ENCODE assay signal across 8 cellular contexts in genomic region chr7:97971120-97971989, GRCh38. TPM values are rescaled to one million over a fixed set of nuclear protein-coding genes. Genes with fewer than 3 reads are reported as not detected.
A peak's percentile ranks its signal among the peaks of the same experiment; 100 is the strongest.
DNase-seq lines count a peak whose midpoint lies in the region; ATAC-seq and TF ChIP-seq lines count a peak whose summit lies in the region.

No MANE protein-coding gene starts in this region.

- no peaks in the 10 kb centered on the region for H3K9me2 ChIP-seq in GM23338 (ENCODE audit: insufficient read depth)
- no peaks in the 10 kb centered on the region for H3K9me2 ChIP-seq in neural cell (ENCODE audit: insufficient read depth, low read length)

- H3K9ac ChIP-seq in KMS-11 = peak overlapping the region; percentile 94
- H3K9ac ChIP-seq in fibroblast of lung (ENCODE audit: insufficient read depth, low read length) = peak overlapping the region; percentile 62
- H3K9ac ChIP-seq in neural cell (ENCODE audit: low read length) = peak overlapping the region; percentile 78

- H3K27me3 ChIP-seq in GM23338 (ENCODE audit: insufficient read depth) (no peaks in the 10 kb centered on the region), KMS-11 (ENCODE audit: insufficient read depth, low read depth) (no peaks in the 10 kb centered on the region), fibroblast of lung (ENCODE audit: control insufficient read depth, insufficient read depth, low read length) (no peaks in the 10 kb centered on the region), neural cell (ENCODE audit: insufficient read depth, low read depth, low read length) (no peaks in the 10 kb centered on the region)

- H3F3A ChIP-seq in GM23338 (replicated peaks; ENCODE audit: low read depth) = no peaks in the 10 kb centered on the region
- no peaks in the 10 kb centered on the region for H3F3A ChIP-seq in neural cell (ENCODE audit: insufficient read depth, low read length, poor library complexity, severe bottlenecking)

- ATAC-seq in GM23338 = peak; percentile 11

- H2AFZ ChIP-seq in GM23338 = peak overlapping the region; percentile 94; the same call in 1 of the 2 replicates
- peak overlapping the region; percentile 100 for H2AFZ ChIP-seq in KMS-11 (ENCODE audit: low read depth)
- peak overlapping the region; percentile 95 for H2AFZ ChIP-seq in fibroblast of lung (ENCODE audit: low read length)
- peak overlapping the region; percentile 78 for H2AFZ ChIP-seq in neural cell (ENCODE audit: low read depth, low read length)

- peak overlapping the region; percentile 97 for H3K4me3 Mint-ChIP-seq in GM23338
- peak overlapping the region; percentile 98 for H3K4me3 Mint-ChIP-seq in activated CD4-positive, alpha-beta T cell treated with anti-CD3 and anti-CD28 coated beads, Interleukin-2, amount 10 ng/mL, durations not matched to agents 7 days and 5 days

- TF ChIP-seq EP300 in neural cell (conservative IDR thresholded peaks at IDR 0.05; ENCODE audit: poor library complexity, severe bottlenecking) = no peak

- H3K9me3 ChIP-seq in fibroblast of lung (ENCODE audit: control insufficient read depth, insufficient read depth, low read depth, low read length) = no peaks in the 10 kb centered on the region
- H3K9me3 ChIP-seq in neural cell (ENCODE audit: low read length) = no peaks in the 10 kb centered on the region

- H3K36me3 ChIP-seq in GM23338 (ENCODE audit: insufficient read depth) (no peaks in the 10 kb centered on the region), KMS-11 (ENCODE audit: insufficient read depth) (0 out of 2 replicates have a peak, but pooled peaks cover 7% of the 10 kb centered on the region), fibroblast of lung (ENCODE audit: control insufficient read depth, insufficient read depth, low read length) (peaks cover 3% of the 10 kb centered on the region), neural cell (ENCODE audit: insufficient read depth, low read length) (no peaks in the 10 kb centered on the region)

- H3K4me2 ChIP-seq in GM23338 = peak overlapping the region; percentile 93
- peak overlapping the region; percentile 89 for H3K4me2 ChIP-seq in KMS-11
- H3K4me2 ChIP-seq in fibroblast of lung (ENCODE audit: extremely low read depth, insufficient read depth, low read length) = peak overlapping the region; percentile 75
- peak overlapping the region; percentile 84 for H3K4me2 ChIP-seq in neural cell (ENCODE audit: low read length)

- TF ChIP-seq CTCF in GM23338 (conservative IDR thresholded peaks at IDR 0.05; ENCODE audit: low read depth in 2 of 2) = no peak
- TF ChIP-seq CTCF in KMS-11 (conservative IDR thresholded peaks at IDR 0.05; ENCODE audit: low read depth, low read length) = no peak
- TF ChIP-seq CTCF in fibroblast of lung (conservative IDR thresholded peaks at IDR 0.05 in 1 of 2, IDR thresholded peaks at IDR 0.05 in 1 of 2; ENCODE audit: low read depth in 1 of 2, low read length in 2 of 2) = no peak
- TF ChIP-seq CTCF in neural cell (IDR thresholded peaks at IDR 0.05; ENCODE audit: poor library complexity, severe bottlenecking) = no peak

- CTCF ChIA-PET in activated CD4-positive, alpha-beta T cell treated with anti-CD3 and anti-CD28 coated beads, Interleukin-2, amount 10 ng/mL, durations not matched to agents 7 days and 5 days (lab: Charles Lee) = interaction anchor here (0.6 kb wide), 2 partner anchors 36 to 907 kb away, joined by 3 read pairs; no protein-coding TSS in a partner anchor

- H3K4me3 ChIP-seq in GM23338 (peak overlapping the region; percentile 92), KMS-11 (IDR thresholded peaks at IDR 0.05; ENCODE audit: insufficient read depth, low read depth, low read length) (no peak overlapping the region), fibroblast of lung (replicated peaks in 1 of 4; ENCODE audit: control extremely low read depth in 1 of 4, insufficient read depth in 1 of 4, low read depth in 3 of 4, low read length in 4 of 4) (peak overlapping the region; percentile 88 to 95 (median 92)), neural cell (ENCODE audit: low read length) (peak overlapping the region; percentile 95)

- POLR2A ChIA-PET in activated CD4-positive, alpha-beta T cell treated with anti-CD3 and anti-CD28 coated beads, Interleukin-2, amount 10 ng/mL, durations not matched to agents 7 days and 5 days (lab: Charles Lee) = no interaction called here

- peak; percentile 54 for DNase-seq in NCI-H82 (lab: John Stamatoyannopoulos, UW)
- no peak for DNase-seq in NCI-H82 treated with DMSO at 0.1 percent for 48 hours (lab: John Stamatoyannopoulos, UW; ENCODE audit: unreplicated experiment)
- peak; percentile 42 for DNase-seq in GM23338 (ENCODE audit: low spot score)
- peak; percentile 52 for DNase-seq in activated CD4-positive, alpha-beta T cell treated with anti-CD3 and anti-CD28 coated beads, Interleukin-2, amount 10 ng/mL, durations not matched to agents 7 days and 5 days
- DNase-seq in fibroblast of lung (ENCODE audit: low read depth in 2 of 2) = peak; percentile 33 to 39
- no peak for DNase-seq in Ammon's horn (ENCODE audit: low spot score)

- peaks cover 4% of the 10 kb centered on the region for H3K27me3 Mint-ChIP-seq in GM23338 (ENCODE audit: insufficient read depth, low read depth, poor library complexity)
- H3K27me3 Mint-ChIP-seq in activated CD4-positive, alpha-beta T cell treated with anti-CD3 and anti-CD28 coated beads, Interleukin-2, amount 10 ng/mL, durations not matched to agents 7 days and 5 days = no peaks in the 10 kb centered on the region

- H3K27ac ChIP-seq in GM23338 (ENCODE audit: low read depth) = no peak overlapping the region
- peak overlapping the region; percentile 83 for H3K27ac ChIP-seq in KMS-11
- peak overlapping the region; percentile 48 for H3K27ac ChIP-seq in fibroblast of lung (ENCODE audit: insufficient read depth, low read length)
- H3K27ac ChIP-seq in neural cell (ENCODE audit: low read length) = peak overlapping the region; percentile 54

- H3K4me1 Mint-ChIP-seq in GM23338 = peaks cover 6% of the 10 kb centered on the region
- peaks cover 18% of the 10 kb centered on the region for H3K4me1 Mint-ChIP-seq in activated CD4-positive, alpha-beta T cell treated with anti-CD3 and anti-CD28 coated beads, Interleukin-2, amount 10 ng/mL, durations not matched to agents 7 days and 5 days

- peaks cover 3% of the 10 kb centered on the region; the same call in 1 of the 2 replicates for H3K4me1 ChIP-seq in GM23338 (ENCODE audit: insufficient read depth)
- peaks cover 10% of the 10 kb centered on the region for H3K4me1 ChIP-seq in KMS-11 (ENCODE audit: low read depth, poor library complexity, severe bottlenecking)
- H3K4me1 ChIP-seq in fibroblast of lung (ENCODE audit: control insufficient read depth, extremely low read depth, insufficient read depth, low read length) = no peaks in the 10 kb centered on the region

- H3K9me3 Mint-ChIP-seq in GM23338 = no peaks in the 10 kb centered on the region; the same call in 1 of the 3 replicates
- peaks cover 3% of the 10 kb centered on the region for H3K9me3 Mint-ChIP-seq in activated CD4-positive, alpha-beta T cell treated with anti-CD3 and anti-CD28 coated beads, Interleukin-2, amount 10 ng/mL, durations not matched to agents 7 days and 5 days

- H3K36me3 Mint-ChIP-seq in GM23338 (ENCODE audit: low read depth) = peaks cover 34% of the 10 kb centered on the region
- H3K36me3 Mint-ChIP-seq in activated CD4-positive, alpha-beta T cell treated with anti-CD3 and anti-CD28 coated beads, Interleukin-2, amount 10 ng/mL, durations not matched to agents 7 days and 5 days (ENCODE audit: low read depth) = peaks cover 28% of the 10 kb centered on the region

- H3K27ac Mint-ChIP-seq in GM23338 = peak overlapping the region; percentile 93
- H3K27ac Mint-ChIP-seq in activated CD4-positive, alpha-beta T cell treated with anti-CD3 and anti-CD28 coated beads, Interleukin-2, amount 10 ng/mL, durations not matched to agents 7 days and 5 days = peak overlapping the region; percentile 95

- H3K79me2 ChIP-seq in GM23338 (replicated peaks; ENCODE audit: insufficient read depth) (peaks cover 31% of the 10 kb centered on the region), KMS-11 (ENCODE audit: insufficient read depth, low read depth) (peaks cover 34% of the 10 kb centered on the region), fibroblast of lung (ENCODE audit: control insufficient read depth, insufficient read depth, low read length) (peaks cover 15% of the 10 kb centered on the region), neural cell (replicated peaks; ENCODE audit: insufficient read depth, low read length) (peaks cover 13% of the 10 kb centered on the region)

- H4K20me1 ChIP-seq in GM23338 (replicated peaks; ENCODE audit: insufficient read depth) (peaks cover 10% of the 10 kb centered on the region), KMS-11 (ENCODE audit: insufficient read depth) (no peaks in the 10 kb centered on the region), fibroblast of lung (ENCODE audit: control insufficient read depth, extremely low read depth, insufficient read depth, low read length) (no peaks in the 10 kb centered on the region), neural cell (ENCODE audit: insufficient read depth) (no peaks in the 10 kb centered on the region)

- no peak for TF ChIP-seq RAD21 in neural cell (conservative IDR thresholded peaks at IDR 0.05)

TF ChIP-seq in GM23338, 12 proteins besides CTCF, POLR2A, EP300 and RAD21 (continues in another document):
- no peak for TF ChIP-seq ZNF114 (CRISPR knock-in tag; IDR thresholded peaks at IDR 0.05)
- TF ChIP-seq JUNB (IDR thresholded peaks at IDR 0.05; ENCODE audit: unreplicated experiment) = no peak

TF ChIP-seq in neural cell, 6 proteins besides CTCF, POLR2A, EP300 and RAD21:
- TF ChIP-seq MXI1 (conservative IDR thresholded peaks at IDR 0.05; ENCODE audit: poor library complexity, severe bottlenecking) = peak; percentile 86
- no peak for TF ChIP-seq POLR2AphosphoS5 (IDR thresholded peaks at IDR 0.05)
TF ChIP-seq in neural cell: peak in this region for 1.

RNA-seq across cellular contexts. Expression of gene OCM2, which starts 18.6 kb away (rescaled TPM):
- total RNA-seq in GM23338 (2014; rRNA removed; shearing (Covaris generic)) = not detected in 2 replicates
- polyA plus RNA-seq in GM23338 (2016; fragmentation: Nextera tagmentation; extraction: Ambion mirVana) (not detected in 2 replicates), fibroblast of lung (not detected in 2 replicates), neural cell (not detected in 2 replicates)
- not detected for total RNA-seq in activated CD4-positive, alpha-beta T cell treated with anti-CD3 and anti-CD28 coated beads, Interleukin-2, amount 10 ng/mL, durations not matched to agents 7 days and 5 days
- not detected in 2 replicates for total RNA-seq in fibroblast of lung
- not detected in 2 replicates for polyA plus RNA-seq in fibroblast of lung (2012)
- polyA minus RNA-seq in fibroblast of lung (ENCODE audit: low replicate concordance) (not detected in 2 replicates), neural cell (not detected in 2 replicates)

Comparison
In these comparisons a context has a peak if more than half of its experiments do, and no peak if none do; other contexts are left out.
1. DNase-seq: peak in NCI-H82 (single experiment), GM23338 (single experiment), activated CD4-positive, alpha-beta T cell treated with anti-CD3 and anti-CD28 coated beads, Interleukin-2, amount 10 ng/mL, durations not matched to agents 7 days and 5 days (single experiment) and fibroblast of lung (2 of 2); none in NCI-H82 treated with DMSO at 0.1 percent for 48 hours (single experiment) and Ammon's horn (single experiment).
2. Peak in every context shown above with its lines, with median percentiles within 50 percentile points of each other: H2AFZ ChIP-seq, H3K4me2 ChIP-seq and H3K9ac ChIP-seq.